ENCODE assay signal across 8 cellular contexts in genomic region chr11:72585762-72586590, GRCh38.
DNase-seq lines count a peak whose midpoint lies in the region; ATAC-seq and TF ChIP-seq lines count a peak whose summit lies in the region.

No MANE protein-coding gene starts in this region.

- no peaks in the 10 kb centered on the region for H3K9me3 ChIP-seq in Peyer's patch
- no peaks in the 10 kb centered on the region for H3K9me3 ChIP-seq in upper lobe of left lung

- H3K36me3 ChIP-seq in Peyer's patch (peaks cover 0 to 3% (median 0%) of the 10 kb centered on the region in 3 donors), upper lobe of left lung (no peaks in the 10 kb centered on the region)

- peaks cover 0 to 33% (median 11%) of the 10 kb centered on the region in 4 donors for H3K4me1 ChIP-seq in Peyer's patch
- H3K4me1 ChIP-seq in upper lobe of left lung, result peaks cover 15 to 36% (median 28%) of the 10 kb centered on the region in 4 donors

- TF ChIP-seq CTCF in Peyer's patch (IDR thresholded peaks at IDR 0.05) (peak; percentile 82 to 96 (median 90)), fibroblast of pulmonary artery (IDR thresholded peaks at IDR 0.05; ENCODE audit: low read length, missing control alignments) (peak; percentile 84), omental fat pad (IDR thresholded peaks at IDR 0.05) (peak in 2 of 3 donors; percentile 61 to 80), upper lobe of left lung (IDR thresholded peaks at IDR 0.05) (peak; percentile 86 to 93 (median 91))

- no peak for TF ChIP-seq EP300 in upper lobe of left lung (IDR thresholded peaks at IDR 0.05)

- DNase-seq in ELF-1 (ENCODE audit: low read depth, low spot score) (peak; percentile 90), KG1 (lab: John Stamatoyannopoulos, UW) (peak; percentile 84), Peyer's patch (peak; percentile 59 to 87 (median 77)), fibroblast of pulmonary artery (ENCODE audit: low read depth) (peak; percentile 69), omental fat pad (ENCODE audit: low spot score) (no peak), upper lobe of left lung (peak in 1 of 2 donors; percentile 81)
- peak; percentile 23 to 61 for DNase-seq in activated T-helper 1 cell treated with anti-CD3 and anti-CD28 coated beads, Interleukin-2, amount 50 U/mL, for 16 hours (ENCODE audit: low read depth in 1 of 2, low spot score in 1 of 2)

- peak; percentile 53 for ATAC-seq in omental fat pad (ENCODE audit: low FRiP score)
- peak; percentile 76 to 80 for ATAC-seq in upper lobe of left lung (ENCODE audit: low FRiP score in 2 of 2)
- ATAC-seq in HG03565 (IDR thresholded peaks at IDR 0.05; ENCODE audit: unreplicated experiment), result no peak

- TF ChIP-seq POLR2A in Peyer's patch (IDR thresholded peaks at IDR 0.05) (no peak), upper lobe of left lung (IDR thresholded peaks at IDR 0.05) (no peak)

- peaks cover 0 to 6% of the 10 kb centered on the region in 2 donors for H3K27me3 ChIP-seq in Peyer's patch
- peaks cover 0 to 24% (median 17%) of the 10 kb centered on the region in 4 donors for H3K27me3 ChIP-seq in upper lobe of left lung

- no peak overlapping the region for H3K27ac ChIP-seq in Peyer's patch
- H3K27ac ChIP-seq in upper lobe of left lung, result no peak overlapping the region

- WGBS in upper lobe of left lung, 2 donors, result 20 to 26% methylated on average over 14 to 17 of the region's 18 CpGs

- no peak overlapping the region for H3K4me3 ChIP-seq in Peyer's patch
- no peak overlapping the region for H3K4me3 ChIP-seq in fibroblast of pulmonary artery (replicated peaks; ENCODE audit: low read depth, low read length)
- H3K4me3 ChIP-seq in upper lobe of left lung, result no peak overlapping the region
